ENCODE assay signal across 7 cellular contexts in genomic region chr11:61949169-61950034, GRCh38. TPM values are rescaled to one million over a fixed set of nuclear protein-coding genes. Genes with fewer than 3 reads are reported as not detected.
A peak's percentile ranks its signal among the peaks of the same experiment; 100 is the strongest.
DNase-seq lines count a peak whose midpoint lies in the region; ATAC-seq and TF ChIP-seq lines count a peak whose summit lies in the region.

No MANE protein-coding gene starts in this region.

- no peak overlapping the region for H2BK12ac ChIP-seq in neuronal stem cell (ENCODE audit: low read length)

- no peak overlapping the region for H4K8ac ChIP-seq in neuronal stem cell (ENCODE audit: low read depth, low read length)

- H2BK15ac ChIP-seq in neuronal stem cell (ENCODE audit: low read length) = no peak overlapping the region

- H3F3A ChIP-seq in SK-N-SH (replicated peaks; ENCODE audit: insufficient read depth) = peaks cover 3% of the 10 kb centered on the region

- H3K79me2 ChIP-seq in SK-N-SH (ENCODE audit: insufficient read depth) = no peaks in the 10 kb centered on the region

- H3K36me3 ChIP-seq in SK-N-SH (replicated peaks in 1 of 2; ENCODE audit: control insufficient read depth in 1 of 2, insufficient read depth in 2 of 2, low read length in 1 of 2) (no peaks in the 10 kb centered on the region), neuronal stem cell (replicated peaks in 1 of 2; ENCODE audit: control insufficient read depth in 2 of 2, insufficient read depth in 2 of 2, low read length in 2 of 2) (no peaks in the 10 kb centered on the region)
- no peaks in the 10 kb centered on the region for H3K36me3 ChIP-seq in effector memory CD4-positive, alpha-beta T cell (ENCODE audit: control insufficient read depth, insufficient read depth, low read length)

- DNase-seq in ELR (ENCODE audit: low read depth) (peak; percentile 65), NCI-H1092 (lab: John Stamatoyannopoulos, UW) (peak; percentile 77), SK-N-SH (peak; percentile 93), fibroblast of pulmonary artery (ENCODE audit: low read depth) (peak; percentile 98), neuronal stem cell (ENCODE audit: low spot score) (no peak)
- DNase-seq in effector memory CD4-positive, alpha-beta T cell = no peak

- H3K9ac ChIP-seq in SK-N-SH (no peak overlapping the region), neuronal stem cell (ENCODE audit: low read depth, low read length, poor library complexity) (no peak overlapping the region)

- CTCF ChIA-PET in SK-N-SH (lab: Yijun Ruan, JAX) = interaction anchor here (0.6 to 10.4 kb wide), 19 partner anchors 12 to 158 kb away, joined by 3 to 543 read pairs (median 5); partner anchors contain the start of genes FADS3, FEN1 and FTH1

- no peak overlapping the region for H4K91ac ChIP-seq in neuronal stem cell (ENCODE audit: low read depth, low read length, poor library complexity)

- no peak overlapping the region for H2BK5ac ChIP-seq in neuronal stem cell (ENCODE audit: low read length)

- no peak overlapping the region for H3K14ac ChIP-seq in neuronal stem cell (ENCODE audit: low read length)

- H2AK5ac ChIP-seq in neuronal stem cell (ENCODE audit: low read depth, low read length) = no peak overlapping the region

- H3K18ac ChIP-seq in neuronal stem cell (ENCODE audit: low read length) = no peak overlapping the region

- H3K4me1 ChIP-seq in SK-N-SH (ENCODE audit: control insufficient read depth in 1 of 2, insufficient read depth in 2 of 2, low read depth in 1 of 2, low read length in 1 of 2) (peaks cover 11 to 18% of the 10 kb centered on the region in 2 experiments; a peak in 2 of 4 replicates), neuronal stem cell (ENCODE audit: control insufficient read depth in 2 of 2, insufficient read depth in 1 of 2, low read depth in 1 of 2, low read length in 2 of 2) (peaks cover 2 to 6% of the 10 kb centered on the region in 2 donors)
- H3K4me1 ChIP-seq in effector memory CD4-positive, alpha-beta T cell (ENCODE audit: control insufficient read depth, insufficient read depth, low read length, poor library complexity, severe bottlenecking) = no peaks in the 10 kb centered on the region

- H3K9me3 ChIP-seq in SK-N-SH (no peaks in the 10 kb centered on the region), neuronal stem cell (replicated peaks in 1 of 2; ENCODE audit: control insufficient read depth in 2 of 2, insufficient read depth in 1 of 2, low read depth in 1 of 2, low read length in 2 of 2) (no peaks in the 10 kb centered on the region)
- H3K9me3 ChIP-seq in effector memory CD4-positive, alpha-beta T cell (ENCODE audit: control insufficient read depth, low read length) = no peaks in the 10 kb centered on the region

- TF ChIP-seq RAD21 in SK-N-SH (IDR thresholded peaks at IDR 0.05; ENCODE audit: low read length) = no peak

- H3K27ac ChIP-seq in SK-N-SH (ENCODE audit: low read depth in 2 of 2, low read length in 1 of 2) (peak overlapping the region; percentile 43 to 82), neuronal stem cell (replicated peaks; ENCODE audit: low read length) (no peak overlapping the region)
- H3K27ac ChIP-seq in effector memory CD4-positive, alpha-beta T cell (ENCODE audit: insufficient read depth, low read length, poor library complexity, severe bottlenecking) = no peak overlapping the region

- TF ChIP-seq CTCF in SK-N-SH (IDR thresholded peaks at IDR 0.05) = no peak
- no peak for TF ChIP-seq CTCF in fibroblast of pulmonary artery (IDR thresholded peaks at IDR 0.05; ENCODE audit: low read length, missing control alignments)

- H3K4ac ChIP-seq in neuronal stem cell (ENCODE audit: low read length) = no peak overlapping the region

- no peak overlapping the region for H3K23ac ChIP-seq in neuronal stem cell (ENCODE audit: low read depth, low read length, poor library complexity)

- no peak overlapping the region for H2BK120ac ChIP-seq in neuronal stem cell (ENCODE audit: low read depth, low read length)

- TF ChIP-seq EP300 in SK-N-SH (IDR thresholded peaks at IDR 0.05; ENCODE audit: borderline replicate concordance in 1 of 2, low read depth in 1 of 2, low read length in 1 of 2) = peak in 1 of 2 experiments; percentile 48; a peak in 2 of 4 replicates

- H3K27me3 ChIP-seq in SK-N-SH (ENCODE audit: insufficient read depth) (no peaks in the 10 kb centered on the region), neuronal stem cell (ENCODE audit: control insufficient read depth in 3 of 3, insufficient read depth in 3 of 3, low read depth in 1 of 3, low read length in 3 of 3) (peaks cover 0 to 15% (median 2%) of the 10 kb centered on the region in 3 experiments)
- no peaks in the 10 kb centered on the region for H3K27me3 ChIP-seq in effector memory CD4-positive, alpha-beta T cell (replicated peaks; ENCODE audit: control insufficient read depth, insufficient read depth, low read length, poor library complexity, severe bottlenecking)

- H3K79me1 ChIP-seq in neuronal stem cell (ENCODE audit: low read depth, low read length) = no peaks in the 10 kb centered on the region

- 33% methylated on average over 8 of the region's 9 CpGs for WGBS in SK-N-SH (ENCODE audit: low lambda C conversion rate)
- WGBS in neuronal stem cell (ENCODE audit: extremely low coverage in 2 of 2, insufficient read length in 2 of 2, insufficient replicate concordance in 1 of 2), 2 donors = no CpG with 5 or more reads among the region's 9 CpGs

- H3K9me2 ChIP-seq in SK-N-SH = no peaks in the 10 kb centered on the region

- peak overlapping the region; percentile 20; the same call in 1 of the 2 replicates for H3K4me2 ChIP-seq in SK-N-SH
- no peak overlapping the region for H3K4me2 ChIP-seq in neuronal stem cell (ENCODE audit: insufficient read depth, low read length, poor library complexity, severe bottlenecking)

- H3K4me3 ChIP-seq in SK-N-SH (ENCODE audit: low read depth in 2 of 2, low read length in 1 of 2) = no peak overlapping the region
- H3K4me3 ChIP-seq in fibroblast of pulmonary artery (replicated peaks; ENCODE audit: low read depth, low read length) = no peak overlapping the region
- H3K4me3 ChIP-seq in neuronal stem cell (ENCODE audit: low read length in 2 of 2) = no peak overlapping the region
- H3K4me3 ChIP-seq in effector memory CD4-positive, alpha-beta T cell (ENCODE audit: insufficient read depth, low read depth, low read length, poor library complexity, severe bottlenecking) = no peak overlapping the region

- no peaks in the 10 kb centered on the region for H4K20me1 ChIP-seq in SK-N-SH (ENCODE audit: insufficient read depth)

- POLR2A ChIA-PET in SK-N-SH (lab: Yijun Ruan, JAX) = interaction anchor here (0.6 to 4.0 kb wide), 14 partner anchors 9 to 168 kb away, joined by 3 to 76 read pairs (median 6); partner anchors contain the start of genes FEN1, FTH1 and TMEM258

- ATAC-seq in activated CD4-positive, CD25-positive, alpha-beta regulatory T cell treated with anti-CD3 and anti-CD28 coated beads, Interleukin-2, amount 50 U/mL, for 24 hours = no peak

- H2AFZ ChIP-seq in SK-N-SH (ENCODE audit: low read depth) = peak overlapping the region; percentile 60
- H2AFZ ChIP-seq in neuronal stem cell (ENCODE audit: low read length) = peak overlapping the region; percentile 47

TF ChIP-seq in SK-N-SH, 30 proteins besides CTCF, POLR2A, EP300 and RAD21 (continues in another document):
- TF ChIP-seq MXI1 (IDR thresholded peaks at IDR 0.05; ENCODE audit: low read depth, low read length) (peak; percentile 47; the same call in 1 of the 2 replicates), EZH2phosphoT487 (IDR thresholded peaks at IDR 0.05; ENCODE audit: borderline replicate concordance, low read depth) (no peak), RXRA (IDR thresholded peaks at IDR 0.05; ENCODE audit: borderline replicate concordance, low read depth) (no peak), MEF2A (IDR thresholded peaks at IDR 0.05; ENCODE audit: borderline replicate concordance, low read depth) (no peak), TAF1 (IDR thresholded peaks at IDR 0.05; ENCODE audit: borderline replicate concordance, low read depth, low read length) (no peak), RCOR1 (IDR thresholded peaks at IDR 0.05; ENCODE audit: low read length) (0 out of 2 replicates have a peak, but pooled peaks have one; percentile 44), USF1 (IDR thresholded peaks at IDR 0.05; ENCODE audit: borderline replicate concordance, low read depth) (no peak), FOSL2 (IDR thresholded peaks at IDR 0.05; ENCODE audit: borderline replicate concordance, low read depth) (no peak), ELF1 (IDR thresholded peaks at IDR 0.05) (no peak), CHD2 (IDR thresholded peaks at IDR 0.05; ENCODE audit: low read length, partially characterized antibody) (peak; percentile 54), GATA2 (CRISPR knock-in tag; IDR thresholded peaks at IDR 0.05) (peak; percentile 45; the same call in 1 of the 2 replicates)

RNA-seq across cellular contexts. Expression of gene BEST1, which starts 0.7 kb away (rescaled TPM):
- polyA plus RNA-seq in SK-N-SH (2012; rRNA removed) = 0.30 and 0.47 TPM in 2 replicates
- 0.12 and 0.13 TPM in 2 replicates for polyA plus RNA-seq in SK-N-SH (2012; cell fraction: cytosol; rRNA removed)
- polyA plus RNA-seq in SK-N-SH (2012; cell fraction: nucleus; rRNA removed) = 2.0 and 2.8 TPM in 2 replicates
- polyA plus RNA-seq in neuronal stem cell (2013, experiment 1 of 2) = 0.11 TPM
- 0.10 TPM for polyA plus RNA-seq in neuronal stem cell (2013, experiment 2 of 2)

RNA-seq across cellular contexts. Expression of gene FTH1, which starts 18.0 kb away (rescaled TPM):
- polyA plus RNA-seq in SK-N-SH (2012; rRNA removed) = 879 and 1,229 TPM in 2 replicates
- 2,322 and 2,767 TPM in 2 replicates for polyA plus RNA-seq in SK-N-SH (2012; cell fraction: cytosol; rRNA removed)
- polyA plus RNA-seq in SK-N-SH (2012; cell fraction: nucleus; rRNA removed) = 269 and 354 TPM in 2 replicates
- 1,611 TPM for polyA plus RNA-seq in neuronal stem cell (2013, experiment 1 of 2)
- 1,599 TPM for polyA plus RNA-seq in neuronal stem cell (2013, experiment 2 of 2)

RNA-seq across cellular contexts. Expression of gene RAB3IL1, which starts 32.0 kb away (rescaled TPM):
- 9.8 and 10.2 TPM in 2 replicates for polyA plus RNA-seq in SK-N-SH (2012; rRNA removed)
- 4.8 and 7.2 TPM in 2 replicates for polyA plus RNA-seq in SK-N-SH (2012; cell fraction: cytosol; rRNA removed)
- polyA plus RNA-seq in SK-N-SH (2012; cell fraction: nucleus; rRNA removed) = 14.6 and 16.0 TPM in 2 replicates
- polyA plus RNA-seq in neuronal stem cell (2013, experiment 1 of 2) = 2.4 TPM
- 3.5 TPM for polyA plus RNA-seq in neuronal stem cell (2013, experiment 2 of 2)

RNA-seq across cellular contexts. Expression of gene FADS3, which starts 58.1 kb away (rescaled TPM):
- polyA plus RNA-seq in SK-N-SH (2012; rRNA removed) = 93.3 and 116 TPM in 2 replicates
- polyA plus RNA-seq in SK-N-SH (2012; cell fraction: cytosol; rRNA removed) = 20.9 and 32.5 TPM in 2 replicates
- 761 and 764 TPM in 2 replicates for polyA plus RNA-seq in SK-N-SH (2012; cell fraction: nucleus; rRNA removed)
- 25.1 TPM for polyA plus RNA-seq in neuronal stem cell (2013, experiment 1 of 2)
- polyA plus RNA-seq in neuronal stem cell (2013, experiment 2 of 2) = 25.6 TPM

Comparison
In these comparisons a context has a peak if more than half of its experiments do, and no peak if none do; other contexts are left out.
1. DNase-seq: peak in ELR (single experiment), NCI-H1092 (single experiment), SK-N-SH (single experiment) and fibroblast of pulmonary artery (single experiment); none in neuronal stem cell (single experiment) and effector memory CD4-positive, alpha-beta T cell (0 of 3).
2. H3K27ac ChIP-seq: peak in SK-N-SH (2 of 2); none in neuronal stem cell (single experiment) and effector memory CD4-positive, alpha-beta T cell (single experiment).